ENCODE assay signal across 1 cellular context in genomic region chr16:72840591-72841381, GRCh38.
TF ChIP-seq lines count a peak whose summit lies in the region.

No MANE protein-coding gene starts in this region.

TF ChIP-seq in H1, 55 proteins besides CTCF, POLR2A, EP300 and RAD21 (continued from another document):
- TF ChIP-seq E2F6 (IDR thresholded peaks at IDR 0.05) (no peak), KDM4A (IDR thresholded peaks at IDR 0.05; ENCODE audit: low read depth, low read length, severe bottlenecking) (no peak)
